In the genomic region with DNA sequence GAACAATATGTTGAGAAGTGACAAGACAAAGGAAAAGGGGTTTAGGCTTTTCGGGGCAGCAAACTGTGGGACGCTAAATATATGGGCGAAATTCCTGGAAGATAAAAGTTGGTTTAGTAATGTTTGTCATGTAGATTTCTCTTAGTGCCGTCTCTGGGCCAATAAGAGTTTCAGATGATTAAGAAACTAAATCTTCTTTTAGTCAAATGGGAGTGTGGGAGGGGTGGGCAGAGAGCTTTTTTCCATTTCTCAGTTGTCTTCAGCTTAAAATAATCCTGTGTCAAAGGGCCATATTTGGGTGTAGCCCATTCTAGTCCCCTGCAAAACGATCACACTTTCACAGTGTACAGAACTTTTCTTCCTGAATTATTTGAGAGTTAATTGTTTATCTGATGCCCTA, we compare ENCODE assay signal across 1 cellular context.
TF ChIP-seq lines count a peak whose summit lies in the region.

No MANE protein-coding gene starts in this region.

TF ChIP-seq in GM23338, 12 proteins besides CTCF, POLR2A, EP300 and RAD21 (continued from another document):
- no peak for TF ChIP-seq ZNF462 (CRISPR knock-in tag; IDR thresholded peaks at IDR 0.05)
- no peak for TF ChIP-seq EZH2phosphoT487 (IDR thresholded peaks at IDR 0.05; ENCODE audit: unreplicated experiment)
- TF ChIP-seq JUNB (IDR thresholded peaks at IDR 0.05; ENCODE audit: unreplicated experiment): no peak
- no peak for TF ChIP-seq EZH2 (IDR thresholded peaks at IDR 0.05; ENCODE audit: low read depth, unreplicated experiment)
- TF ChIP-seq CREB1 (CRISPR knock-in tag; IDR thresholded peaks at IDR 0.05; ENCODE audit: low read depth): no peak
- TF ChIP-seq STAT1 (IDR thresholded peaks at IDR 0.05; ENCODE audit: unreplicated experiment): no peak
- no peak for TF ChIP-seq NANOG (IDR thresholded peaks at IDR 0.05; ENCODE audit: borderline replicate concordance)
TF ChIP-seq in GM23338: peak in this region for 0.
